Comparison of ENCODE assay signal across 2 cellular contexts in the genomic region with DNA sequence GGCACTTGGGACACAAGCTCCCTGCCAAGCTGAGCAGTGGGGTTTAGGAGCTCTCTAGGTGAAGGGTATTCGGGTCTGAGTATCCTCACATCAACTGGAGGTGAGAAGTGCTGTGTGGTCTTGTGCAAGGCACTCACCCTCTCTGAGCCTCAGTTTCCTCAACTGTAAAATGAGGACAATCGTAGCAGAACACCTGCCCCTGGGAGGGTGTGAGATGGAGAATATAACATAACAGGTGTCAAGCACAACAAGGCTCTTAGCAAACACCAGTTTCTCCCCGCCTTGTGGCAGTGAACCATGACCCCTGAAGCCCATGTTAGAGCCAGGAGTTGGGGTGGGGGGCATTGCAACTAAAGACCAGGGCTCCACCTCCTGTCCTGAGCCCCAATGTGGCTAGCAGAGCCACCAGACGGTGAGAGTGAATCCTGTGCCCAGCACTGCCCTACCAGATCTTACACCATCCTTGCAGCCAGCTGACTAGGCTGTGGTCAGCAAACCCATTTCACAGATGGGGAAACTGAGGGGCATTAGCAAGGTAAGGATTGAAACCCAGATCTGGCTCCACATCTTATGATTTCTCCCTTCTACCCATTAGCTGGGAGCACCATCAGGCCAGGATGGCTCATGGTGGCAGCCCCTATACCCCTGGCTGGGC.
TF ChIP-seq lines count a peak whose summit lies in the region.

No MANE protein-coding gene starts in this region.

TF ChIP-seq in HepG2, 621 proteins besides CTCF, POLR2A, EP300 and RAD21 (continues in another document):
- 0 out of 2 replicates have a peak, but pooled peaks have one; percentile 15 for TF ChIP-seq RCOR2 (CRISPR knock-in tag; IDR thresholded peaks at IDR 0.05)
- TF ChIP-seq HOXA9 (CRISPR knock-in tag; IDR thresholded peaks at IDR 0.05; ENCODE audit: borderline replicate concordance): no peak
- TF ChIP-seq NR2C2 (CRISPR knock-in tag; IDR thresholded peaks at IDR 0.05; ENCODE audit: borderline replicate concordance): 0 out of 2 replicates have a peak, but pooled peaks have one; percentile 25
- TF ChIP-seq, protein P1, sequence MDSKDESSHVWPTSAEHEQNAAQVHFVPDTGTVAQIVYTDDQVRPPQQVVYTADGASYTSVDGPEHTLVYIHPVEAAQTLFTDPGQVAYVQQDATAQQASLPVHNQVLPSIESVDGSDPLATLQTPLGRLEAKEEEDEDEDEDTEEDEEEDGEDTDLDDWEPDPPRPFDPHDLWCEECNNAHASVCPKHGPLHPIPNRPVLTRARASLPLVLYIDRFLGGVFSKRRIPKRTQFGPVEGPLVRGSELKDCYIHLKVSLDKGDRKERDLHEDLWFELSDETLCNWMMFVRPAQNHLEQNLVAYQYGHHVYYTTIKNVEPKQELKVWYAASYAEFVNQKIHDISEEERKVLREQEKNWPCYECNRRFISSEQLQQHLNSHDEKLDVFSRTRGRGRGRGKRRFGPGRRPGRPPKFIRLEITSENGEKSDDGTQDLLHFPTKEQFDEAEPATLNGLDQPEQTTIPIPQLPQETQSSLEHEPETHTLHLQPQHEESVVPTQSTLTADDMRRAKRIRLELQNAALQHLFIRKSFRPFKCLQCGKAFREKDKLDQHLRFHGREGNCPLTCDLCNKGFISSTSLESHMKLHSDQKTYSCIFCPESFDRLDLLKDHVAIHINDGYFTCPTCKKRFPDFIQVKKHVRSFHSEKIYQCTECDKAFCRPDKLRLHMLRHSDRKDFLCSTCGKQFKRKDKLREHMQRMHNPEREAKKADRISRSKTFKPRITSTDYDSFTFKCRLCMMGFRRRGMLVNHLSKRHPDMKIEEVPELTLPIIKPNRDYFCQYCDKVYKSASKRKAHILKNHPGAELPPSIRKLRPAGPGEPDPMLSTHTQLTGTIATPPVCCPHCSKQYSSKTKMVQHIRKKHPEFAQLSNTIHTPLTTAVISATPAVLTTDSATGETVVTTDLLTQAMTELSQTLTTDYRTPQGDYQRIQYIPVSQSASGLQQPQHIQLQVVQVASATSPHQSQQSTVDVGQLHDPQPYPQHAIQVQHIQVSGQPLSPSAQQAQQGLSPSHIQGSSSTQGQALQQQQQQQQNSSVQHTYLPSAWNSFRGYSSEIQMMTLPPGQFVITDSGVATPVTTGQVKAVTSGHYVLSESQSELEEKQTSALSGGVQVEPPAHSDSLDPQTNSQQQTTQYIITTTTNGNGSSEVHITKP (CRISPR knock-in tag; IDR thresholded peaks at IDR 0.05; ENCODE audit: low read depth): no peak
- TF ChIP-seq KDM1A (CRISPR knock-in tag; IDR thresholded peaks at IDR 0.05): peak; percentile 66; the same call in 1 of the 2 replicates
- TF ChIP-seq, protein P2, sequence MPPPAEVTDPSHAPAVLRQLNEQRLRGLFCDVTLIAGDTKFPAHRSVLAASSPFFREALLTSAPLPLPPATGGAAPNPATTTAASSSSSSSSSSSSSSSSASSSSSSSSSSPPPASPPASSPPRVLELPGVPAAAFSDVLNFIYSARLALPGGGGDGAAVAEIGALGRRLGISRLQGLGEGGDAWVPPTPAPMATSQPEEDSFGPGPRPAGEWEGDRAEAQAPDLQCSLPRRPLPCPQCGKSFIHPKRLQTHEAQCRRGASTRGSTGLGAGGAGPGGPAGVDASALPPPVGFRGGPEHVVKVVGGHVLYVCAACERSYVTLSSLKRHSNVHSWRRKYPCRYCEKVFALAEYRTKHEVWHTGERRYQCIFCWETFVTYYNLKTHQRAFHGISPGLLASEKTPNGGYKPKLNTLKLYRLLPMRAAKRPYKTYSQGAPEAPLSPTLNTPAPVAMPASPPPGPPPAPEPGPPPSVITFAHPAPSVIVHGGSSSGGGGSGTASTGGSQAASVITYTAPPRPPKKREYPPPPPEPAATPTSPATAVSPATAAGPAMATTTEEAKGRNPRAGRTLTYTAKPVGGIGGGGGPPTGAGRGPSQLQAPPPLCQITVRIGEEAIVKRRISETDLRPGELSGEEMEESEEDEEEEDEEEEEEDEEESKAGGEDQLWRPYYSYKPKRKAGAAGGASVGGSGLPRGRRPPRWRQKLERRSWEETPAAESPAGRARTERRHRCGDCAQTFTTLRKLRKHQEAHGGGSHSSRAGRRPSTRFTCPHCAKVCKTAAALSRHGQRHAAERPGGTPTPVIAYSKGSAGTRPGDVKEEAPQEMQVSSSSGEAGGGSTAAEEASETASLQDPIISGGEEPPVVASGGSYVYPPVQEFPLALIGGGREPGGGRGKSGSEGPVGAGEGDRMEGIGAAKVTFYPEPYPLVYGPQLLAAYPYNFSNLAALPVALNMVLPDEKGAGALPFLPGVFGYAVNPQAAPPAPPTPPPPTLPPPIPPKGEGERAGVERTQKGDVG (CRISPR knock-in tag; IDR thresholded peaks at IDR 0.05; ENCODE audit: borderline replicate concordance): no peak
- TF ChIP-seq, protein P3, sequence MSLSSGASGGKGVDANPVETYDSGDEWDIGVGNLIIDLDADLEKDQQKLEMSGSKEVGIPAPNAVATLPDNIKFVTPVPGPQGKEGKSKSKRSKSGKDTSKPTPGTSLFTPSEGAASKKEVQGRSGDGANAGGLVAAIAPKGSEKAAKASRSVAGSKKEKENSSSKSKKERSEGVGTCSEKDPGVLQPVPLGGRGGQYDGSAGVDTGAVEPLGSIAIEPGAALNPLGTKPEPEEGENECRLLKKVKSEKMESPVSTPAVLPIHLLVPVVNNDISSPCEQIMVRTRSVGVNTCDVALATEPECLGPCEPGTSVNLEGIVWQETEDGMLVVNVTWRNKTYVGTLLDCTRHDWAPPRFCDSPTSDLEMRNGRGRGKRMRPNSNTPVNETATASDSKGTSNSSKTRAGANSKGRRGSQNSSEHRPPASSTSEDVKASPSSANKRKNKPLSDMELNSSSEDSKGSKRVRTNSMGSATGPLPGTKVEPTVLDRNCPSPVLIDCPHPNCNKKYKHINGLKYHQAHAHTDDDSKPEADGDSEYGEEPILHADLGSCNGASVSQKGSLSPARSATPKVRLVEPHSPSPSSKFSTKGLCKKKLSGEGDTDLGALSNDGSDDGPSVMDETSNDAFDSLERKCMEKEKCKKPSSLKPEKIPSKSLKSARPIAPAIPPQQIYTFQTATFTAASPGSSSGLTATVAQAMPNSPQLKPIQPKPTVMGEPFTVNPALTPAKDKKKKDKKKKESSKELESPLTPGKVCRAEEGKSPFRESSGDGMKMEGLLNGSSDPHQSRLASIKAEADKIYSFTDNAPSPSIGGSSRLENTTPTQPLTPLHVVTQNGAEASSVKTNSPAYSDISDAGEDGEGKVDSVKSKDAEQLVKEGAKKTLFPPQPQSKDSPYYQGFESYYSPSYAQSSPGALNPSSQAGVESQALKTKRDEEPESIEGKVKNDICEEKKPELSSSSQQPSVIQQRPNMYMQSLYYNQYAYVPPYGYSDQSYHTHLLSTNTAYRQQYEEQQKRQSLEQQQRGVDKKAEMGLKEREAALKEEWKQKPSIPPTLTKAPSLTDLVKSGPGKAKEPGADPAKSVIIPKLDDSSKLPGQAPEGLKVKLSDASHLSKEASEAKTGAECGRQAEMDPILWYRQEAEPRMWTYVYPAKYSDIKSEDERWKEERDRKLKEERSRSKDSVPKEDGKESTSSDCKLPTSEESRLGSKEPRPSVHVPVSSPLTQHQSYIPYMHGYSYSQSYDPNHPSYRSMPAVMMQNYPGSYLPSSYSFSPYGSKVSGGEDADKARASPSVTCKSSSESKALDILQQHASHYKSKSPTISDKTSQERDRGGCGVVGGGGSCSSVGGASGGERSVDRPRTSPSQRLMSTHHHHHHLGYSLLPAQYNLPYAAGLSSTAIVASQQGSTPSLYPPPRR (CRISPR knock-in tag; IDR thresholded peaks at IDR 0.05; ENCODE audit: borderline replicate concordance): 0 out of 2 replicates have a peak, but pooled peaks have one; percentile 35
- TF ChIP-seq CHD4 (IDR thresholded peaks at IDR 0.05; ENCODE audit: borderline replicate concordance, low read length): peak; percentile 93; the same call in 1 of the 2 replicates
- peak; percentile 97 for TF ChIP-seq ZNF768 (CRISPR knock-in tag; IDR thresholded peaks at IDR 0.05)
- peak; percentile 88 for TF ChIP-seq ZMYM3 (CRISPR knock-in tag; IDR thresholded peaks at IDR 0.05)
- TF ChIP-seq ZNF629 (CRISPR knock-in tag; conservative IDR thresholded peaks at IDR 0.05): peak; percentile 98

TF ChIP-seq in H1, 55 proteins besides CTCF, POLR2A, EP300 and RAD21:
- TF ChIP-seq HDAC6 (IDR thresholded peaks at IDR 0.05; ENCODE audit: low read depth, low read length) (no peak), KDM1A (IDR thresholded peaks at IDR 0.05; ENCODE audit: borderline replicate concordance, low read length) (peak; percentile 93), NRF1 (IDR thresholded peaks at IDR 0.05; ENCODE audit: low read depth, low read length) (no peak), POLR2AphosphoS5 (IDR thresholded peaks at IDR 0.05; ENCODE audit: low read depth, low read length) (no peak), RNF2 (IDR thresholded peaks at IDR 0.05; ENCODE audit: borderline replicate concordance, low read depth, low read length, missing control alignments, poor library complexity, severe bottlenecking) (no peak), RXRA (IDR thresholded peaks at IDR 0.05; ENCODE audit: insufficient read depth, low read depth, low read length) (no peak), HDAC2 (IDR thresholded peaks at IDR 0.05; ENCODE audit: borderline replicate concordance in 1 of 2, low read depth in 2 of 2, low read length in 2 of 2) (peak in 1 of 2 experiments; percentile 81; a peak in 1 of 4 replicates)
